8 cellular contexts compared by ENCODE assay signal in the genomic region with DNA sequence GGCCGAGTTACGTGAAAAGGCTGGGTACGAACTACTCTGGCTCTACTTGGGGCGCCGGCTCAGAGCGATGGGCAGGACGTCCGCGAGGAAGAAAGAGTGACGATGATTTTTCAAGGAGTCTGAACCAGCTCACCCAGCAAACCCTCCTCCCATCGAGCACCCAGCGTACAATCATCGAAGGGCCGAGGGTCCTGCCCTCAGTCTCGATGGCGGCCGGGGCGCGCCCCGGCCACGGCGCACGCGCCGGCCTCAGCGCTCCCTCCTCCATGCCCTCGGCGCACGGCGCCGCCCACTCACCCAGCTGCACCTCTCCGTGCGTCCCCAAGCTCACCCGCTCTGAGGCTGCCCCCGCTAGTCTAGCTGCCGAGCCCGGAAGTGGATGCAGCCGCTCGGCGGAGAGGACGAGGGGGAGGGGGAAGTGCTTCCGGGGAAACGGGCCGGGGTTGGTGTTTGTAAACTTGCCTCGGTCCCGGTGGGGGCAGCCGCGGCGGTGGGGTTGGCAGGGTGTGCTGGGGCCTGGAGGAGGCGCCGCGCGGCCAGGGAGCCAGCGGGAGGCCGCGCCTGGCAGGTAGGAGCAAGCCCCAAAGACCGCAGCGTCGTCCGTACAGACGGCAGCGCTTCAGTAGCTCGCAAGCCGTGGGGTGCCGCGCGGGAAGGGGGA. TPM values are rescaled to one million over a fixed set of nuclear protein-coding genes. Genes with fewer than 3 reads are reported as not detected.
DNase-seq lines count a peak whose midpoint lies in the region; ATAC-seq and TF ChIP-seq lines count a peak whose summit lies in the region.

Gene CSAD (minus strand): TSS at position 656 of the 661 bp plus-strand sequence. CDS start 7,455 bp downstream, outside the sequence.
Gene ZNF740 (plus strand): TSS at position 453 of the 661 bp plus-strand sequence. CDS start 1,262 bp downstream, outside the sequence.

- TF ChIP-seq CTCF in left lung (IDR thresholded peaks at IDR 0.05) = no peak

- H3K4me1 ChIP-seq in BLaER1 treated with 17β-estradiol and CSF1 and Interleukin-3, amounts not matched to agents 10 nM and 100 nM = peaks cover 46 to 62% (median 54%) of the 10 kb centered on the region in 10 experiments
- peaks cover 21 to 48% of the 10 kb centered on the region in 2 donors for H3K4me1 ChIP-seq in left lung

- peaks cover 32 to 40% (median 37%) of the 10 kb centered on the region in 11 experiments for H3K36me3 ChIP-seq in BLaER1 treated with 17β-estradiol and CSF1 and Interleukin-3, amounts not matched to agents 10 nM and 100 nM
- peaks cover 0 to 33% of the 10 kb centered on the region in 2 donors for H3K36me3 ChIP-seq in left lung

- no peaks in the 10 kb centered on the region for H3K9me3 ChIP-seq in BLaER1 treated with 17β-estradiol and CSF1 and Interleukin-3, amounts not matched to agents 10 nM and 100 nM (replicated peaks in 1 of 11)
- H3K9me3 ChIP-seq in left lung = no peaks in the 10 kb centered on the region

- DNase-seq in NCI-H748 (lab: John Stamatoyannopoulos, UW; ENCODE audit: unreplicated experiment) = peak; percentile 99
- DNase-seq in activated CD4-positive, alpha-beta T cell treated with anti-CD3 and anti-CD28 coated beads, Interleukin-2, amount 50 U/mL, for 1 hour = peak; percentile 97
- DNase-seq in cortex of kidney (lab: John Stamatoyannopoulos, UW) = peak; percentile 64
- peak; percentile 99 to 100 for DNase-seq in left lung
- peak; percentile 98 for DNase-seq in stimulated activated CD4-positive, alpha-beta T cell treated with anti-CD3 and anti-CD28 coated beads, Interleukin-2, amount 100 ng/mL, for 4 hours (ENCODE audit: low read depth)

- no peaks in the 10 kb centered on the region for H3K27me3 ChIP-seq in BLaER1 treated with 17β-estradiol and CSF1 and Interleukin-3, amounts not matched to agents 10 nM and 100 nM
- no peaks in the 10 kb centered on the region for H3K27me3 ChIP-seq in left lung

- H4K20me1 ChIP-seq in BLaER1 treated with 17β-estradiol and CSF1 and Interleukin-3, amounts not matched to agents 10 nM and 100 nM = peaks cover 27 to 45% (median 42%) of the 10 kb centered on the region in 11 experiments; a peak in 21 of 22 replicates

- intact Hi-C loops in left lung (cut with DNase I) = no loop called here

- peak within 1 kb of the TSS; percentile 80 to 97 (median 91) for H3K27ac ChIP-seq in BLaER1 treated with 17β-estradiol and CSF1 and Interleukin-3, amounts not matched to agents 10 nM and 100 nM
- H3K27ac ChIP-seq in left lung = peak within 1 kb of the TSS; percentile 94 to 96

- H3K4me2 ChIP-seq in BLaER1 treated with 17β-estradiol and CSF1 and Interleukin-3, amounts not matched to agents 10 nM and 100 nM = peak within 1 kb of the TSS; percentile 87 to 98 (median 95)

- H3K4me3 ChIP-seq in BLaER1 treated with 17β-estradiol and CSF1 and Interleukin-3, amounts not matched to agents 10 nM and 100 nM = peak within 1 kb of the TSS; percentile 57 to 87 (median 80)
- H3K4me3 ChIP-seq in left lung = peak within 1 kb of the TSS; percentile 67 to 81

- H3K9ac ChIP-seq in BLaER1 treated with 17β-estradiol and CSF1 and Interleukin-3, amounts not matched to agents 10 nM and 100 nM = peak within 1 kb of the TSS; percentile 85 to 95 (median 92)

- ATAC-seq in GM19372 (IDR thresholded peaks at IDR 0.05; ENCODE audit: low read depth, unreplicated experiment) = peak; percentile 93
- ATAC-seq in HG03521 (IDR thresholded peaks at IDR 0.05; ENCODE audit: unreplicated experiment) = peak; percentile 93
- ATAC-seq in left lung = peak; percentile 97

RNA-seq across cellular contexts. Expression of gene CSAD, which starts in this region (rescaled TPM):
- total RNA-seq in left lung = 10 to 100 TPM; 33.1 to 36.3 TPM

RNA-seq across cellular contexts. Expression of gene ZNF740, which starts in this region (rescaled TPM):
- total RNA-seq in left lung = 10 to 100 TPM; 34.6 to 39.2 TPM

Comparison
In these comparisons a context has a peak if more than half of its experiments do, and no peak if none do; other contexts are left out.
1. Peak in every context shown above with its lines: DNase-seq, ATAC-seq, H3K4me3 ChIP-seq and H3K27ac ChIP-seq.